8 cellular contexts compared by ENCODE assay signal in the genomic region with DNA sequence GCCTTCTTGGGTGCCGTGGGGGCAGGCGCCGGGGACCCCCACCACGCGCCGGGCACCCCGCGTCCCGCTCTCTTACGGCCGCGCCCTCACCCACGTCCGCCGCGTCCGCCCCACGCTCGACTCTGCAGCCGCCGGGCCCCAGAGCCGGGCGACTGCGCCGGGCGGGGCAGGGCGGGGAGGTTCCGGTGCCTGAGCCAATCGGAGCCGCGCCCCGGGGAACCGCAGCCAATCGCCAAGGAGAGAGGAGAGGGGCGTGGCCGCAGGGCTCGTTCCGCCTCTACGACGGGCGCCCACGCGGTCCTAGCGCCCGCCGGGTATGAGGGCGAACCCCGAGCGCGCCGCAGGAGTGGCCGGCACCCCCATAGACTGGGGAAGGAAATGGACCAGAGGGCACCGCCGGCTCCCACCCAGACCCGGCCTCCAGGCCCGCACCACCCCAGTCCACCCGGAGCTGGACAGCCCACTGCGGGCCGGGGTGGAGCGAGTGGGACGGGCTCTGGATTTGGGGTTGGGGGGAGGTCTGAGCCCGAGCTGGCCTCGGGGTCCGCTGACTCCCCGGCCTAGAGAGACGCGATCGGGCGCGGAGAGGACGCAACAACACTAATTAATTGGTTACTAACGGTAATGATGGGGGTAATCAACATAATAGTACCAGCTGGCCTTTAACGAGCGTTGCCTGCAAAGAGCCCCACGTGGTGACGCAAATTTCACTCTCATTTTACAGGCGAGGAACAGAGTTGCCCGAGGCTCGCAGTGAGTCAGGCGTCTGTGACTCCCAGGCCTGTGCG. TPM values are rescaled to one million over a fixed set of nuclear protein-coding genes. Genes with fewer than 3 reads are reported as not detected.
A peak's percentile ranks its signal among the peaks of the same experiment; 100 is the strongest.
DNase-seq lines count a peak whose midpoint lies in the region; ATAC-seq, FAIRE-seq and TF ChIP-seq lines count a peak whose summit lies in the region.

TSS of gene MFSD12 (minus strand) at position 126 of the 788 bp plus-strand sequence. CDS start 183 bp downstream, outside the sequence.

- peaks cover 0 to 11% (median 8%) of the 10 kb centered on the region in 3 donors for H3K4me1 ChIP-seq in pancreas
- peaks cover 7 to 20% of the 10 kb centered on the region in 2 donors for H3K4me1 ChIP-seq in thyroid gland

- no peaks in the 10 kb centered on the region for H3K36me3 ChIP-seq in pancreas
- no peaks in the 10 kb centered on the region for H3K36me3 ChIP-seq in thyroid gland

- H3K4me3 ChIP-seq in pancreas, result peak within 1 kb of the TSS; percentile 76 to 95 (median 88)
- H3K4me3 ChIP-seq in thyroid gland (replicated peaks in 1 of 3), result peak within 1 kb of the TSS; percentile 74 to 86 (median 76)

- DNase-seq in NCI-H1092 treated with DMSO at 0.1 percent for 48 hours (lab: John Stamatoyannopoulos, UW) (peak; percentile 92), SKM-1 treated with dmso at 0.1 percent for 144 hours (lab: John Stamatoyannopoulos, UW; ENCODE audit: unreplicated experiment) (peak; percentile 89), head of caudate nucleus (peak; percentile 83 to 98 (median 95)), pancreas (peak; percentile 91 to 99 (median 96)), thyroid gland (peak; percentile 95)

- no peaks in the 10 kb centered on the region for H3K36me3 Mint-ChIP-seq in activated naive CD8-positive, alpha-beta T cell

- TF ChIP-seq POLR2A in GM10847 (IDR thresholded peaks at IDR 0.05; ENCODE audit: extremely low read depth, insufficient read length), result peak; percentile 81
- peak in 1 of 2 donors; percentile 85 for TF ChIP-seq POLR2A in thyroid gland (IDR thresholded peaks at IDR 0.05)

- peak within 1 kb of the TSS in 3 of 4 donors; percentile 28 to 70 (median 65) for H3K27ac ChIP-seq in pancreas
- peak within 1 kb of the TSS; percentile 46 to 65 (median 55) for H3K27ac ChIP-seq in thyroid gland

- peak within 1 kb of the TSS; percentile 93 for H3K27ac Mint-ChIP-seq in activated naive CD8-positive, alpha-beta T cell

- ATAC-seq in HG02623 (IDR thresholded peaks at IDR 0.05; ENCODE audit: unreplicated experiment), result peak; percentile 68
- peak; percentile 96 to 99 (median 98) for ATAC-seq in pancreas

- peak within 1 kb of the TSS; percentile 99 for H3K4me3 Mint-ChIP-seq in activated naive CD8-positive, alpha-beta T cell

- H3K9me3 ChIP-seq in pancreas (no peaks in the 10 kb centered on the region), thyroid gland (no peaks in the 10 kb centered on the region)

- peaks cover 29% of the 10 kb centered on the region for H3K4me1 Mint-ChIP-seq in activated naive CD8-positive, alpha-beta T cell (ENCODE audit: low read depth)

- H3K9me3 Mint-ChIP-seq in activated naive CD8-positive, alpha-beta T cell (ENCODE audit: low read depth), result no peaks in the 10 kb centered on the region

- no peaks in the 10 kb centered on the region for H3K27me3 Mint-ChIP-seq in activated naive CD8-positive, alpha-beta T cell

- WGBS in pancreas, 2 donors, result 1% methylated on average over 55 to 81 of the region's 81 CpGs
- 0 to 1% methylated on average over 9 to 12 of the region's 81 CpGs for WGBS in thyroid gland, 2 donors

- no peak for TF ChIP-seq CTCF in pancreas (IDR thresholded peaks at IDR 0.05)
- no peak for TF ChIP-seq CTCF in thyroid gland (IDR thresholded peaks at IDR 0.05)

- intact Hi-C loops in head of caudate nucleus (cut with DNase I), result no loop called here
- intact Hi-C loops in pancreas (cut with DNase I), result no loop called here
- intact Hi-C loops in thyroid gland (cut with DNase I), result loop anchor here (2.0 kb wide), 1 partner anchor 15 kb away; the partner anchor contains the start of gene HMG20B

- H3K27me3 ChIP-seq in pancreas, result no peaks in the 10 kb centered on the region
- H3K27me3 ChIP-seq in thyroid gland, result no peaks in the 10 kb centered on the region

- FAIRE-seq in pancreas (lab: Jason Lieb, UNC), result no peak

RNA-seq across cellular contexts. Expression of gene MFSD12, which starts in this region (rescaled TPM):
- total RNA-seq in pancreas, result 10 to 100 TPM; 24.8 to 53.8 (median 39.2) TPM
- 10 to 100 TPM; 29.6 to 53.6 TPM for polyA plus RNA-seq in pancreas
- 10 to 100 TPM; 36.4 to 90.9 (median 66.7) TPM for total RNA-seq in thyroid gland

Comparison
In these comparisons a context has a peak if more than half of its experiments do, and no peak if none do; other contexts are left out.
1. Peak in every context shown above with its lines: DNase-seq, ATAC-seq, H3K4me3 ChIP-seq and H3K27ac ChIP-seq.